18 cellular contexts compared by ENCODE assay signal in the genomic region with DNA sequence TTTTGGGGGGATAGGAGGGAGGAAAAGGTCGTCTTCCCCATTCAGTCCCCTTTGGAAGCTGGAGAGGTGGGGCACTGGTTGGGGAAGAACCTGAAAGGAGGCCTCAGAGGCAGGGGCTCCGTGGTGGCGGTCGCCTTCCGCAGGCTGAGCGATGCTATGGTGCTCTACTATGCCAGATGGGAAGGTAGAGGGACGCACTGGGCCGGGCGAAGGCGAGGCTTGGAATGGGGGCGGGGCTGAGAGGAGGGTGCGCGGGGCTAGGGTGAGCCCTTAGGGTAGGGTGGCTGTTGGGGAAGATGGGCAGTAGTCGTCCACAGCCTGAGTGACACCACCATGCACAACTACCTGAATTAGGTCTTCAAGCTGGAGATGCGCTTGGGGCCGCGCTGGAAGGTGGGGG. TPM values are rescaled to one million over a fixed set of nuclear protein-coding genes. Genes with fewer than 3 reads are reported as not detected.
DNase-seq lines count a peak whose midpoint lies in the region; ATAC-seq lines count a peak whose summit lies in the region.
"Had no signal": no experiment of that assay in that cellular context is flagged by ENCODE, and none has a peak within 500 bp of the region (broad histone marks: within the 10 kb centered on the region; RNA-seq: fewer than 3 reads in every experiment).

No MANE protein-coding gene starts in this region.

- POLR2A ChIA-PET in CD8-positive, alpha-beta memory T cell (lab: Charles Lee) = interaction anchor here (1.0 kb wide), 1 partner anchor 11 kb away, joined by 3 read pairs; the partner anchor contains the start of gene ZAP70

- no peak for DNase-seq in activated T-cell treated with anti-CD3 and anti-CD28 coated beads, Interleukin-2, amount 50 U/mL, for 24 hours
- no peak for DNase-seq in activated T-cell treated with anti-CD3 and anti-CD28 coated beads, Interleukin-2, amount 50 U/mL, for 48 hours
- no peak for DNase-seq in CD8-positive, alpha-beta memory T cell
- no peak for DNase-seq in memory B cell (ENCODE audit: low spot score in 2 of 2)
- no peak for DNase-seq in stimulated activated effector memory CD8-positive, alpha-beta T cell treated with anti-CD3 and anti-CD28 coated beads, Interleukin-12 subunit alpha, Interleukin-12 subunit beta, amount 100 ng/mL, for 72 hours (ENCODE audit: low spot score in 2 of 2)
- no peak for DNase-seq in putamen (ENCODE audit: low spot score)
- DNase-seq in SKM-1 (lab: John Stamatoyannopoulos, UW; ENCODE audit: unreplicated experiment) = no peak
- no peak for DNase-seq in DMS 273 (lab: John Stamatoyannopoulos, UW; ENCODE audit: unreplicated experiment)
- DNase-seq: 8988T; CD4-positive, CD25-positive, alpha-beta regulatory T cell; KG1; NCI-H1417 treated with DMSO at 0.1 percent for 48 hours; NCI-H187 treated with DMSO at 0.1 percent for 48 hours; NCI-H2227 treated with DMSO at 0.1 percent for 48 hours; NCI-H510A treated with DMSO at 0.1 percent for 48 hours; NCI-H774; SHP77 had no signal

- no peak overlapping the region for H3K27ac ChIP-seq in CD8-positive, alpha-beta memory T cell (ENCODE audit: low read depth, low read length)

- no peak overlapping the region for H3K4me3 Mint-ChIP-seq in activated T-cell treated with anti-CD3 and anti-CD28 coated beads, Interleukin-2, amount 50 U/mL, for 24 hours
- peak overlapping the region in 1 of 7 donors; percentile 5 for H3K4me3 Mint-ChIP-seq in CD8-positive, alpha-beta memory T cell
- H3K4me3 Mint-ChIP-seq in memory B cell = no peak overlapping the region
- no peak overlapping the region for H3K4me3 Mint-ChIP-seq in stimulated activated effector memory CD8-positive, alpha-beta T cell treated with anti-CD3 and anti-CD28 coated beads, Interleukin-12 subunit alpha, Interleukin-12 subunit beta, amount 100 ng/mL, for 72 hours

- H3K9me3 ChIP-seq in CD8-positive, alpha-beta memory T cell (ENCODE audit: low read length) = no peaks in the 10 kb centered on the region

- peaks cover 62% of the 10 kb centered on the region for H3K36me3 ChIP-seq in CD8-positive, alpha-beta memory T cell (ENCODE audit: insufficient read depth, low read length)

- peaks cover 95% of the 10 kb centered on the region for H3K36me3 Mint-ChIP-seq in activated T-cell treated with anti-CD3 and anti-CD28 coated beads, Interleukin-2, amount 50 U/mL, for 24 hours (ENCODE audit: low read depth)
- peaks cover 31 to 91% (median 33%) of the 10 kb centered on the region in 3 donors for H3K36me3 Mint-ChIP-seq in CD8-positive, alpha-beta memory T cell
- H3K36me3 Mint-ChIP-seq in memory B cell = peaks cover 4% of the 10 kb centered on the region
- peaks cover 100% of the 10 kb centered on the region for H3K36me3 Mint-ChIP-seq in stimulated activated effector memory CD8-positive, alpha-beta T cell treated with anti-CD3 and anti-CD28 coated beads, Interleukin-12 subunit alpha, Interleukin-12 subunit beta, amount 100 ng/mL, for 72 hours

- no peaks in the 10 kb centered on the region for H3K27me3 Mint-ChIP-seq in activated T-cell treated with anti-CD3 and anti-CD28 coated beads, Interleukin-2, amount 50 U/mL, for 24 hours
- H3K27me3 Mint-ChIP-seq in CD8-positive, alpha-beta memory T cell = no peaks in the 10 kb centered on the region
- H3K27me3 Mint-ChIP-seq in memory B cell = peaks cover 1% of the 10 kb centered on the region
- H3K27me3 Mint-ChIP-seq: CD4-positive, CD25-positive, alpha-beta regulatory T cell had no signal

- ATAC-seq in memory B cell (ENCODE audit: low read depth) = no peak
- no peak for ATAC-seq in stimulated activated effector memory CD8-positive, alpha-beta T cell treated with anti-CD3 and anti-CD28 coated beads, Interleukin-12 subunit alpha, Interleukin-12 subunit beta, amount 100 ng/mL, for 72 hours
- ATAC-seq: HepG2 had no signal

- H3K4me3 ChIP-seq in CD8-positive, alpha-beta memory T cell (ENCODE audit: low read length) = no peak overlapping the region

- peaks cover 67% of the 10 kb centered on the region for H3K4me1 ChIP-seq in CD8-positive, alpha-beta memory T cell (ENCODE audit: insufficient read depth, low read length)

- peaks cover 88% of the 10 kb centered on the region for H3K4me1 Mint-ChIP-seq in activated T-cell treated with anti-CD3 and anti-CD28 coated beads, Interleukin-2, amount 50 U/mL, for 24 hours (ENCODE audit: low read depth)
- H3K4me1 Mint-ChIP-seq in CD8-positive, alpha-beta memory T cell = peaks cover 73 to 92% (median 81%) of the 10 kb centered on the region in 3 donors
- H3K4me1 Mint-ChIP-seq in memory B cell = peaks cover 5% of the 10 kb centered on the region
- H3K4me1 Mint-ChIP-seq in stimulated activated effector memory CD8-positive, alpha-beta T cell treated with anti-CD3 and anti-CD28 coated beads, Interleukin-12 subunit alpha, Interleukin-12 subunit beta, amount 100 ng/mL, for 72 hours = peaks cover 79% of the 10 kb centered on the region

- CTCF ChIA-PET in CD8-positive, alpha-beta memory T cell (lab: Charles Lee) = interaction anchor here (4.9 kb wide), 1 partner anchor 15 kb away, joined by 20 read pairs; no protein-coding TSS in a partner anchor

- H3K27me3 ChIP-seq in CD8-positive, alpha-beta memory T cell (ENCODE audit: insufficient read depth, low read length, poor library complexity, severe bottlenecking) = no peaks in the 10 kb centered on the region

- no peaks in the 10 kb centered on the region for H3K9me3 Mint-ChIP-seq in activated T-cell treated with anti-CD3 and anti-CD28 coated beads, Interleukin-2, amount 50 U/mL, for 24 hours
- H3K9me3 Mint-ChIP-seq in CD8-positive, alpha-beta memory T cell = no peaks in the 10 kb centered on the region
- H3K9me3 Mint-ChIP-seq in memory B cell = no peaks in the 10 kb centered on the region
- H3K9me3 Mint-ChIP-seq in stimulated activated effector memory CD8-positive, alpha-beta T cell treated with anti-CD3 and anti-CD28 coated beads, Interleukin-12 subunit alpha, Interleukin-12 subunit beta, amount 100 ng/mL, for 72 hours = no peaks in the 10 kb centered on the region

- peak overlapping the region; percentile 26 for H3K27ac Mint-ChIP-seq in activated T-cell treated with anti-CD3 and anti-CD28 coated beads, Interleukin-2, amount 50 U/mL, for 24 hours
- H3K27ac Mint-ChIP-seq in CD8-positive, alpha-beta memory T cell = peak overlapping the region in 5 of 8 donors; percentile 70 to 89 (median 78)
- H3K27ac Mint-ChIP-seq in memory B cell = peak overlapping the region; percentile 47
- peak overlapping the region; percentile 55 for H3K27ac Mint-ChIP-seq in stimulated activated effector memory CD8-positive, alpha-beta T cell treated with anti-CD3 and anti-CD28 coated beads, Interleukin-12 subunit alpha, Interleukin-12 subunit beta, amount 100 ng/mL, for 72 hours
- H3K27ac Mint-ChIP-seq: CD4-positive, CD25-positive, alpha-beta regulatory T cell had no signal

RNA-seq across cellular contexts. Expression of gene ZAP70, which starts 11.1 kb away (rescaled TPM):
- 100 to 1,000 TPM; 180 to 197 TPM for total RNA-seq in CD8-positive, alpha-beta memory T cell
- 184 TPM for polyA plus RNA-seq in CD8-positive, alpha-beta memory T cell

RNA-seq across cellular contexts. Expression of gene C2orf92, which starts 55.0 kb away (rescaled TPM):
- total RNA-seq in CD8-positive, alpha-beta memory T cell = 1 to 10 TPM; 4.6 to 6.5 TPM
- polyA plus RNA-seq in CD8-positive, alpha-beta memory T cell = not detected

Comparison
In these comparisons a context has a peak if more than half of its experiments do, and no peak if none do; other contexts are left out.
1. H3K27ac Mint-ChIP-seq: peak in every context shown above with its lines; median percentile 78 in CD8-positive, alpha-beta memory T cell; 55 in stimulated activated effector memory CD8-positive, alpha-beta T cell treated with anti-CD3 and anti-CD28 coated beads, Interleukin-12 subunit alpha, Interleukin-12 subunit beta, amount 100 ng/mL, for 72 hours; 47 in memory B cell; 26 in activated T-cell treated with anti-CD3 and anti-CD28 coated beads, Interleukin-2, amount 50 U/mL, for 24 hours.